Comparison of ENCODE assay signal across 8 cellular contexts in the genomic region with DNA sequence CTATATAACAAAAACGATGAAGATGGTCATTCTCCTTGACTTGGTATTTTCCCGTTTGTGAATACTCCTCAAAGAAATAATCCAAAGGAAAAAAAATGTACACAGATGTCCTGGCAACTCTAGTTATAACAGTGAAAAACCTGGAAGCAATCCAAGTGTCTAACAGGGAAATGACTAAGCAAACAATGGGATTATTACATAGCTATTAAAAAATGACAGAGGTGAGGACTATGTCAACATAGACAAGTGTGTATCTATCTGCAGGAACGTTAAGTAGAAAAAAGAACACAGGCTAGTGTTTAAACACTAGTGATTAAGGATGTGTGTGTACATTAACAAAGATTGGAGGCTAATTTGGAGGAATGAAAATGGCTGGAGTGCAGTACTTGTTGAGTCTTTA. TPM values are rescaled to one million over a fixed set of nuclear protein-coding genes. Genes with fewer than 3 reads are reported as not detected.
DNase-seq lines count a peak whose midpoint lies in the region; ATAC-seq and TF ChIP-seq lines count a peak whose summit lies in the region.

No MANE protein-coding gene starts in this region.

- H2AFZ ChIP-seq in GM23338 = no peak overlapping the region

- H3K9me3 ChIP-seq in RWPE2 (ENCODE audit: severe bottlenecking) = no peaks in the 10 kb centered on the region

- H3K27me3 ChIP-seq in RWPE2 (ENCODE audit: insufficient read depth, poor library complexity, severe bottlenecking) (no peaks in the 10 kb centered on the region), GM23338 (ENCODE audit: insufficient read depth) (no peaks in the 10 kb centered on the region)

- peaks cover 3% of the 10 kb centered on the region for H3K4me1 ChIP-seq in RWPE2 (ENCODE audit: insufficient read depth, poor library complexity, severe bottlenecking)
- H3K4me1 ChIP-seq in GM23338 (ENCODE audit: insufficient read depth) = no peaks in the 10 kb centered on the region

- H3K27ac ChIP-seq in RWPE2 (ENCODE audit: poor library complexity, severe bottlenecking) (no peak overlapping the region), GM23338 (ENCODE audit: low read depth) (no peak overlapping the region)

- H3K9me2 ChIP-seq in GM23338 (ENCODE audit: insufficient read depth) = peaks cover 9% of the 10 kb centered on the region; the same call in 1 of the 2 replicates

- H3K4me3 Mint-ChIP-seq in GM23338 = no peak overlapping the region

- H3K4me1 Mint-ChIP-seq in GM23338 = peaks cover 3% of the 10 kb centered on the region

- H4K20me1 ChIP-seq in GM23338 (replicated peaks; ENCODE audit: insufficient read depth) = no peaks in the 10 kb centered on the region

- H3K36me3 Mint-ChIP-seq in GM23338 (ENCODE audit: low read depth) = no peaks in the 10 kb centered on the region

- TF ChIP-seq CTCF in RWPE2 (IDR thresholded peaks at IDR 0.05; ENCODE audit: poor library complexity, severe bottlenecking) = no peak
- no peak for TF ChIP-seq CTCF in GM23338 (conservative IDR thresholded peaks at IDR 0.05; ENCODE audit: low read depth in 2 of 2)

- ATAC-seq in RWPE2 (ENCODE audit: low read depth) (peak; percentile 86), left cardiac atrium (peak; percentile 40 to 41), GM23338 (no peak), GM18520 (IDR thresholded peaks at IDR 0.05; ENCODE audit: unreplicated experiment) (no peak), GM19324 (IDR thresholded peaks at IDR 0.05; ENCODE audit: low FRiP score, unreplicated experiment) (no peak)

- no peak overlapping the region for H3K4me2 ChIP-seq in GM23338

- H3K27ac Mint-ChIP-seq in GM23338 = no peak overlapping the region

- DNase-seq in AG08395 (ENCODE audit: low spot score) = peak; percentile 45
- peak; percentile 88 for DNase-seq in LHCN-M2 (ENCODE audit: low read depth)
- no peak for DNase-seq in RWPE2 (ENCODE audit: low spot score)
- no peak for DNase-seq in left cardiac atrium
- no peak for DNase-seq in GM23338 (ENCODE audit: low spot score)
- DNase-seq in ureter (ENCODE audit: low spot score) = no peak

- H3K9me3 Mint-ChIP-seq in GM23338 = no peaks in the 10 kb centered on the region

- H3K79me2 ChIP-seq in GM23338 (replicated peaks; ENCODE audit: insufficient read depth) = no peaks in the 10 kb centered on the region

- H3F3A ChIP-seq in GM23338 (replicated peaks; ENCODE audit: low read depth) = no peaks in the 10 kb centered on the region

- peaks cover 3% of the 10 kb centered on the region for H3K27me3 Mint-ChIP-seq in GM23338 (ENCODE audit: insufficient read depth, low read depth, poor library complexity)

- H3K36me3 ChIP-seq in RWPE2 (ENCODE audit: low read depth) = no peaks in the 10 kb centered on the region
- no peaks in the 10 kb centered on the region for H3K36me3 ChIP-seq in GM23338 (ENCODE audit: insufficient read depth)

- intact Hi-C loops in left cardiac atrium (cut with DNase I) = no loop called here

- H3K4me3 ChIP-seq in RWPE2 (ENCODE audit: severe bottlenecking) = no peak overlapping the region
- no peak overlapping the region for H3K4me3 ChIP-seq in GM23338

TF ChIP-seq in GM23338, 12 proteins besides CTCF, POLR2A, EP300 and RAD21 (continues in another document):
- TF ChIP-seq ZNF114 (CRISPR knock-in tag; IDR thresholded peaks at IDR 0.05) = no peak
- no peak for TF ChIP-seq CREB1 (CRISPR knock-in tag; IDR thresholded peaks at IDR 0.05; ENCODE audit: low read depth)
- no peak for TF ChIP-seq JUNB (IDR thresholded peaks at IDR 0.05; ENCODE audit: unreplicated experiment)
- no peak for TF ChIP-seq EZH2 (IDR thresholded peaks at IDR 0.05; ENCODE audit: low read depth, unreplicated experiment)
- no peak for TF ChIP-seq STAT1 (IDR thresholded peaks at IDR 0.05; ENCODE audit: unreplicated experiment)
- TF ChIP-seq POLR2AphosphoS5 (IDR thresholded peaks at IDR 0.05; ENCODE audit: low read depth) = no peak
- TF ChIP-seq, protein P1, sequence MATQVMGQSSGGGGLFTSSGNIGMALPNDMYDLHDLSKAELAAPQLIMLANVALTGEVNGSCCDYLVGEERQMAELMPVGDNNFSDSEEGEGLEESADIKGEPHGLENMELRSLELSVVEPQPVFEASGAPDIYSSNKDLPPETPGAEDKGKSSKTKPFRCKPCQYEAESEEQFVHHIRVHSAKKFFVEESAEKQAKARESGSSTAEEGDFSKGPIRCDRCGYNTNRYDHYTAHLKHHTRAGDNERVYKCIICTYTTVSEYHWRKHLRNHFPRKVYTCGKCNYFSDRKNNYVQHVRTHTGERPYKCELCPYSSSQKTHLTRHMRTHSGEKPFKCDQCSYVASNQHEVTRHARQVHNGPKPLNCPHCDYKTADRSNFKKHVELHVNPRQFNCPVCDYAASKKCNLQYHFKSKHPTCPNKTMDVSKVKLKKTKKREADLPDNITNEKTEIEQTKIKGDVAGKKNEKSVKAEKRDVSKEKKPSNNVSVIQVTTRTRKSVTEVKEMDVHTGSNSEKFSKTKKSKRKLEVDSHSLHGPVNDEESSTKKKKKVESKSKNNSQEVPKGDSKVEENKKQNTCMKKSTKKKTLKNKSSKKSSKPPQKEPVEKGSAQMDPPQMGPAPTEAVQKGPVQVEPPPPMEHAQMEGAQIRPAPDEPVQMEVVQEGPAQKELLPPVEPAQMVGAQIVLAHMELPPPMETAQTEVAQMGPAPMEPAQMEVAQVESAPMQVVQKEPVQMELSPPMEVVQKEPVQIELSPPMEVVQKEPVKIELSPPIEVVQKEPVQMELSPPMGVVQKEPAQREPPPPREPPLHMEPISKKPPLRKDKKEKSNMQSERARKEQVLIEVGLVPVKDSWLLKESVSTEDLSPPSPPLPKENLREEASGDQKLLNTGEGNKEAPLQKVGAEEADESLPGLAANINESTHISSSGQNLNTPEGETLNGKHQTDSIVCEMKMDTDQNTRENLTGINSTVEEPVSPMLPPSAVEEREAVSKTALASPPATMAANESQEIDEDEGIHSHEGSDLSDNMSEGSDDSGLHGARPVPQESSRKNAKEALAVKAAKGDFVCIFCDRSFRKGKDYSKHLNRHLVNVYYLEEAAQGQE (IDR thresholded peaks at IDR 0.05; ENCODE audit: unreplicated experiment) = no peak
- no peak for TF ChIP-seq ZNF331 (CRISPR knock-in tag; IDR thresholded peaks at IDR 0.05; ENCODE audit: low read depth)

RNA-seq across cellular contexts. Expression of gene APOLD1, which starts 5.9 kb away (rescaled TPM):
- total RNA-seq in LHCN-M2 (2014; rRNA removed) (8.0 and 9.3 TPM in 2 replicates), left cardiac atrium (10 to 100 TPM; 36.0 to 56.7 TPM), ureter (35.9 TPM)
- polyA plus RNA-seq in LHCN-M2 (2012) = 2.3 TPM
- 0.43 and 0.94 TPM in 2 replicates for total RNA-seq in GM23338 (2014; rRNA removed; shearing (Covaris generic))
- polyA plus RNA-seq in GM23338 (2016; fragmentation: Nextera tagmentation; extraction: Ambion mirVana) = 1.8 TPM in 2 replicates

RNA-seq across cellular contexts. Expression of gene DDX47, which starts 33.6 kb away (rescaled TPM):
- total RNA-seq in LHCN-M2 (2014; rRNA removed) (69.2 and 69.4 TPM in 2 replicates), left cardiac atrium (10 to 100 TPM; 29.7 to 31.6 TPM), ureter (79.7 TPM)
- 36.4 TPM for polyA plus RNA-seq in LHCN-M2 (2012)
- 90.8 and 98.0 TPM in 2 replicates for total RNA-seq in GM23338 (2014; rRNA removed; shearing (Covaris generic))
- polyA plus RNA-seq in GM23338 (2016; fragmentation: Nextera tagmentation; extraction: Ambion mirVana) = 41.6 and 54.0 TPM in 2 replicates

Comparison
In these comparisons a context has a peak if more than half of its experiments do, and no peak if none do; other contexts are left out.
1. DNase-seq: peak in AG08395 (single experiment) and LHCN-M2 (single experiment); none in RWPE2 (single experiment), left cardiac atrium (single experiment), GM23338 (single experiment) and ureter (single experiment).
2. ATAC-seq: peak in RWPE2 (single experiment) and left cardiac atrium (2 of 2); none in GM23338 (single experiment), GM18520 (single experiment) and GM19324 (single experiment).